12 cellular contexts compared by ENCODE assay signal in genomic region chr1:167635233-167635648, GRCh38. TPM values are rescaled to one million over a fixed set of nuclear protein-coding genes. Genes with fewer than 3 reads are reported as not detected.
A peak's percentile ranks its signal among the peaks of the same experiment; 100 is the strongest.
DNase-seq lines count a peak whose midpoint lies in the region; ATAC-seq, FAIRE-seq and TF ChIP-seq lines count a peak whose summit lies in the region.
"Had no signal": no experiment of that assay in that cellular context is flagged by ENCODE, and none has a peak within 500 bp of the region (broad histone marks: within the 10 kb centered on the region; RNA-seq: fewer than 3 reads in every experiment).

No MANE protein-coding gene starts in this region.

- DNase-seq in activated effector memory CD4-positive, alpha-beta T cell treated with anti-CD3 and anti-CD28 coated beads, Interleukin-2, amount 50 U/mL, for 16 hours, result peak; percentile 61
- DNase-seq in activated effector memory CD4-positive, alpha-beta T cell treated with Interleukin-2 at 50 U/mL for 16 hours, result no peak
- DNase-seq in astrocyte (ENCODE audit: low read depth) (peak; percentile 20), immature natural killer cell (no peak), NCI-H128 (lab: John Stamatoyannopoulos, UW; ENCODE audit: unreplicated experiment) (no peak), DMS114 treated with DMSO at 0.1 percent for 48 hours (lab: John Stamatoyannopoulos, UW; ENCODE audit: unreplicated experiment) (no peak), NAMALWA (ENCODE audit: low spot score) (no peak)
- DNase-seq in stimulated activated naive B cell treated with anti-CD40 and anti-IgM and Interleukin-4, amounts not matched to agents 10 μg/mL and 1 μg/mL and 100 μg/mL, for 72 hours, result no peak
- DNase-seq: activated naive CD8-positive, alpha-beta T cell treated with anti-CD3 and anti-CD28 coated beads, Interleukin-2, amount 10 ng/mL, durations not matched to agents 7 days and 5 days; AML-193; NCI-H1417 treated with DMSO at 0.1 percent for 48 hours had no signal

- H3K4me3 ChIP-seq in astrocyte (ENCODE audit: insufficient read depth, low read depth, low read length), result no peak overlapping the region

- H3K4me1 ChIP-seq in astrocyte (ENCODE audit: insufficient read depth, low read length), result no peaks in the 10 kb centered on the region

- H3K27me3 ChIP-seq in astrocyte (ENCODE audit: insufficient read depth, low read length), result peaks cover 22% of the 10 kb centered on the region

- H3K36me3 Mint-ChIP-seq in astrocyte (ENCODE audit: low read depth, unreplicated experiment) (no peaks in the 10 kb centered on the region), immature natural killer cell (peaks cover 9 to 19% (median 11%) of the 10 kb centered on the region in 3 donors)
- H3K36me3 Mint-ChIP-seq in stimulated activated naive B cell treated with anti-CD40 and anti-IgM and Interleukin-4, amounts not matched to agents 10 μg/mL and 1 μg/mL and 100 μg/mL, for 72 hours, result peaks cover 18 to 58% of the 10 kb centered on the region in 2 donors

- no peak overlapping the region for H3K27ac ChIP-seq in astrocyte (ENCODE audit: low read depth, low read length)

- peak overlapping the region; percentile 41 for H3K4me2 ChIP-seq in astrocyte (ENCODE audit: low read length)

- H3K36me3 ChIP-seq in astrocyte (ENCODE audit: insufficient read depth, low read length), result no peaks in the 10 kb centered on the region

- FAIRE-seq in astrocyte (lab: Jason Lieb, UNC), result no peak

- no peaks in the 10 kb centered on the region for H3K9me3 ChIP-seq in astrocyte (ENCODE audit: insufficient read depth, low read depth, low read length)

- H3K9me3 Mint-ChIP-seq in astrocyte (ENCODE audit: unreplicated experiment), result no peaks in the 10 kb centered on the region
- H3K9me3 Mint-ChIP-seq in immature natural killer cell, result no peaks in the 10 kb centered on the region
- H3K9me3 Mint-ChIP-seq in stimulated activated naive B cell treated with anti-CD40 and anti-IgM and Interleukin-4, amounts not matched to agents 10 μg/mL and 1 μg/mL and 100 μg/mL, for 72 hours, result no peaks in the 10 kb centered on the region
- H3K9me3 Mint-ChIP-seq: activated naive CD8-positive, alpha-beta T cell treated with anti-CD3 and anti-CD28 coated beads, Interleukin-2, amount 10 ng/mL, durations not matched to agents 7 days and 5 days had no signal

- H2AFZ ChIP-seq in astrocyte (ENCODE audit: low read depth, low read length), result no peak overlapping the region

- no peaks in the 10 kb centered on the region for H4K20me1 ChIP-seq in astrocyte (ENCODE audit: insufficient read depth, low read length)

- TF ChIP-seq CTCF in astrocyte (IDR thresholded peaks at IDR 0.05; ENCODE audit: insufficient read depth, low read depth, low read length), result no peak

- H3K9ac ChIP-seq in astrocyte (ENCODE audit: low read length), result no peak overlapping the region

- H3K4me1 Mint-ChIP-seq in astrocyte (ENCODE audit: low read depth, unreplicated experiment), result peaks cover 14% of the 10 kb centered on the region
- H3K4me1 Mint-ChIP-seq in immature natural killer cell, result peaks cover 89 to 99% of the 10 kb centered on the region in 2 donors
- peaks cover 51 to 96% of the 10 kb centered on the region in 2 donors for H3K4me1 Mint-ChIP-seq in stimulated activated naive B cell treated with anti-CD40 and anti-IgM and Interleukin-4, amounts not matched to agents 10 μg/mL and 1 μg/mL and 100 μg/mL, for 72 hours

- H3K27ac Mint-ChIP-seq in astrocyte (ENCODE audit: unreplicated experiment) (no peak overlapping the region), immature natural killer cell (peak overlapping the region in 4 of 6 donors; percentile 9 to 95 (median 92))
- H3K27ac Mint-ChIP-seq in stimulated activated naive B cell treated with anti-CD40 and anti-IgM and Interleukin-4, amounts not matched to agents 10 μg/mL and 1 μg/mL and 100 μg/mL, for 72 hours, result peak overlapping the region; percentile 62

- H3K27me3 Mint-ChIP-seq in astrocyte (ENCODE audit: low read depth, unreplicated experiment) (peaks cover 27% of the 10 kb centered on the region), immature natural killer cell (ENCODE audit: low read depth in 3 of 3) (peaks cover 11 to 14% (median 13%) of the 10 kb centered on the region in 3 donors)
- H3K27me3 Mint-ChIP-seq in stimulated activated naive B cell treated with anti-CD40 and anti-IgM and Interleukin-4, amounts not matched to agents 10 μg/mL and 1 μg/mL and 100 μg/mL, for 72 hours, result no peaks in the 10 kb centered on the region
- H3K27me3 Mint-ChIP-seq: activated naive CD8-positive, alpha-beta T cell treated with anti-CD3 and anti-CD28 coated beads, Interleukin-2, amount 10 ng/mL, durations not matched to agents 7 days and 5 days had no signal

- H3K79me2 ChIP-seq in astrocyte (ENCODE audit: insufficient read depth, low read length), result no peaks in the 10 kb centered on the region

- ATAC-seq in stimulated activated naive B cell treated with anti-CD40 and anti-IgM and Interleukin-4, amounts not matched to agents 10 μg/mL and 1 μg/mL and 100 μg/mL, for 72 hours (replicated peaks), result no peak

- H3K4me3 Mint-ChIP-seq in astrocyte (ENCODE audit: unreplicated experiment) (no peak overlapping the region), immature natural killer cell (peak overlapping the region in 1 of 5 donors; percentile 14)
- H3K4me3 Mint-ChIP-seq in stimulated activated naive B cell treated with anti-CD40 and anti-IgM and Interleukin-4, amounts not matched to agents 10 μg/mL and 1 μg/mL and 100 μg/mL, for 72 hours, result no peak overlapping the region

RNA-seq across cellular contexts. Expression of gene RCSD1, which starts 5.2 kb away (rescaled TPM):
- total RNA-seq in astrocyte, result 0.58 and 0.98 TPM in 2 replicates
- polyA plus RNA-seq in immature natural killer cell, result 100 to 1,000 TPM in 2 of 3 donors, 10 to 100 TPM in 1; 96.2 to 179 (median 129) TPM
- total RNA-seq: SK-MEL-5 had no signal

Comparison
In these comparisons a context has a peak if more than half of its experiments do, and no peak if none do; other contexts are left out.
1. DNase-seq: peak in activated effector memory CD4-positive, alpha-beta T cell treated with anti-CD3 and anti-CD28 coated beads, Interleukin-2, amount 50 U/mL, for 16 hours (single experiment) and astrocyte (single experiment); none in activated effector memory CD4-positive, alpha-beta T cell treated with Interleukin-2 at 50 U/mL for 16 hours (single experiment), immature natural killer cell (0 of 3), stimulated activated naive B cell treated with anti-CD40 and anti-IgM and Interleukin-4, amounts not matched to agents 10 μg/mL and 1 μg/mL and 100 μg/mL, for 72 hours (single experiment), NCI-H128 (single experiment), DMS114 treated with DMSO at 0.1 percent for 48 hours (single experiment) and NAMALWA (single experiment).